Comparison of ENCODE assay signal across 10 cellular contexts in genomic region chr9:113632776-113633590, GRCh38.
DNase-seq lines count a peak whose midpoint lies in the region; ATAC-seq, FAIRE-seq and TF ChIP-seq lines count a peak whose summit lies in the region.
"Had no signal": no experiment of that assay in that cellular context is flagged by ENCODE, and none has a peak within 500 bp of the region (broad histone marks: within the 10 kb centered on the region; RNA-seq: fewer than 3 reads in every experiment).

No MANE protein-coding gene starts in this region.

- H3K36me3 Mint-ChIP-seq in activated naive CD8-positive, alpha-beta T cell treated with anti-CD3 and anti-CD28 coated beads for 36 hours: no peaks in the 10 kb centered on the region

- H2BK120ac ChIP-seq in mesenchymal stem cell (ENCODE audit: low read depth, low read length): no peak overlapping the region

- H3K18ac ChIP-seq in mesenchymal stem cell (ENCODE audit: low read depth in 1 of 2, low read length in 2 of 2): no peak overlapping the region

- H3K4me3 ChIP-seq in mesenchymal stem cell (ENCODE audit: insufficient read depth in 1 of 2, low read depth in 1 of 2, low read length in 2 of 2) (no peak overlapping the region), aorta (ENCODE audit: low read length in 2 of 2) (no peak overlapping the region), mucosa of descending colon (no peak overlapping the region)

- no peak overlapping the region for H3K4ac ChIP-seq in mesenchymal stem cell (ENCODE audit: low read depth in 1 of 2, low read length in 2 of 2)

- no peak overlapping the region for H2AFZ ChIP-seq in mesenchymal stem cell (ENCODE audit: low read depth, low read length)

- H3K9ac ChIP-seq in mesenchymal stem cell (ENCODE audit: low read length): peak overlapping the region; percentile 57

- TF ChIP-seq CTCF in mucosa of descending colon (IDR thresholded peaks at IDR 0.05): no peak

- no peak overlapping the region for H4K91ac ChIP-seq in mesenchymal stem cell (ENCODE audit: low read length)

- WGBS in mesenchymal stem cell: 69% methylated on average over 15 of the region's 15 CpGs
- WGBS in aorta, 2 donors: 92 to 93% methylated on average over 15 of the region's 15 CpGs

- no peak overlapping the region for H3K4me2 ChIP-seq in mesenchymal stem cell (ENCODE audit: low read length, poor library complexity, severe bottlenecking)

- H3K4me1 ChIP-seq in mesenchymal stem cell (ENCODE audit: control insufficient read depth, insufficient read depth, low read depth, low read length): peaks cover 23% of the 10 kb centered on the region
- H3K4me1 ChIP-seq in aorta (ENCODE audit: control insufficient read depth in 1 of 2, insufficient read depth in 2 of 2, low read length in 2 of 2): no peaks in the 10 kb centered on the region
- H3K4me1 ChIP-seq in mucosa of descending colon (ENCODE audit: low read depth): no peaks in the 10 kb centered on the region

- no peak overlapping the region for H3K4me3 Mint-ChIP-seq in activated naive CD8-positive, alpha-beta T cell treated with anti-CD3 and anti-CD28 coated beads for 36 hours

- H3K27me3 Mint-ChIP-seq in activated naive CD8-positive, alpha-beta T cell treated with anti-CD3 and anti-CD28 coated beads for 36 hours: peaks cover 5% of the 10 kb centered on the region

- peak overlapping the region; percentile 10 for H2AK5ac ChIP-seq in mesenchymal stem cell (ENCODE audit: low read length, severe bottlenecking)

- H3K36me3 ChIP-seq in mesenchymal stem cell (ENCODE audit: control insufficient read depth in 1 of 2, insufficient read depth in 2 of 2, low read depth in 1 of 2, low read length in 2 of 2) (no peaks in the 10 kb centered on the region), aorta (ENCODE audit: control insufficient read depth in 1 of 2, insufficient read depth in 2 of 2, low read length in 1 of 2) (no peaks in the 10 kb centered on the region), mucosa of descending colon (ENCODE audit: low read depth) (no peaks in the 10 kb centered on the region)

- peak; percentile 12 for DNase-seq in stimulated activated CD4-positive, alpha-beta T cell treated with anti-CD3 and anti-CD28 coated beads, Interleukin-4, amount 100 ng/mL, for 24 hours
- DNase-seq in stimulated activated CD4-positive, alpha-beta T cell treated with anti-CD3 and anti-CD28 coated beads, Interleukin-4, amount 100 ng/mL, for 1 hour: no peak
- peak; percentile 33 for DNase-seq in activated naive CD8-positive, alpha-beta T cell treated with anti-CD3 and anti-CD28 coated beads for 36 hours
- peak; percentile 77 for DNase-seq in mesenchymal stem cell
- DNase-seq in aorta: peak; percentile 32 to 58
- no peak for DNase-seq in urothelium cell line (ENCODE audit: low spot score)
- DNase-seq in mucosa of descending colon: no peak
- DNase-seq: NCI-H1436 treated with DMSO at 0.1 percent for 48 hours had no signal

- no peak overlapping the region for H4K8ac ChIP-seq in mesenchymal stem cell (ENCODE audit: low read length)

- H3K9me3 ChIP-seq in mesenchymal stem cell (ENCODE audit: control insufficient read depth, low read length): no peaks in the 10 kb centered on the region
- H3K9me3 ChIP-seq in aorta (ENCODE audit: control insufficient read depth, low read length): no peaks in the 10 kb centered on the region
- no peaks in the 10 kb centered on the region for H3K9me3 ChIP-seq in mucosa of descending colon

- H3K27ac Mint-ChIP-seq in activated naive CD8-positive, alpha-beta T cell treated with anti-CD3 and anti-CD28 coated beads for 36 hours: no peak overlapping the region

- H3K4me1 Mint-ChIP-seq in activated naive CD8-positive, alpha-beta T cell treated with anti-CD3 and anti-CD28 coated beads for 36 hours: no peaks in the 10 kb centered on the region

- no peaks in the 10 kb centered on the region for H3K9me3 Mint-ChIP-seq in activated naive CD8-positive, alpha-beta T cell treated with anti-CD3 and anti-CD28 coated beads for 36 hours

- no peak for ATAC-seq in aorta (ENCODE audit: low FRiP score)
- no peak for ATAC-seq in mucosa of descending colon
- no peak for ATAC-seq in HG02642 (IDR thresholded peaks at IDR 0.05; ENCODE audit: poor library complexity, unreplicated experiment)

- H3K27ac ChIP-seq in mesenchymal stem cell (ENCODE audit: low read length, poor library complexity, severe bottlenecking) (no peak overlapping the region), aorta (ENCODE audit: low read depth in 1 of 2, low read length in 2 of 2) (no peak overlapping the region)
- H3K27ac ChIP-seq: C4-2B had no signal

- no peaks in the 10 kb centered on the region for H3K79me1 ChIP-seq in mesenchymal stem cell (replicated peaks; ENCODE audit: low read length, poor library complexity, severe bottlenecking)

- no peak for FAIRE-seq in urothelium cell line (lab: Jason Lieb, UNC)

- no peak overlapping the region for H3K14ac ChIP-seq in mesenchymal stem cell (ENCODE audit: low read length in 2 of 2)

- no peak overlapping the region for H2BK5ac ChIP-seq in mesenchymal stem cell (ENCODE audit: low read depth, low read length, poor library complexity, severe bottlenecking)

- H2BK15ac ChIP-seq in mesenchymal stem cell (ENCODE audit: low read depth, poor library complexity, severe bottlenecking): no peak overlapping the region

- H3K27me3 ChIP-seq in mesenchymal stem cell (ENCODE audit: control insufficient read depth in 1 of 2, insufficient read depth in 1 of 2, low read length in 2 of 2) (no peaks in the 10 kb centered on the region), aorta (ENCODE audit: control insufficient read depth in 1 of 2, insufficient read depth in 2 of 2, low read length in 1 of 2) (no peaks in the 10 kb centered on the region)

- peak overlapping the region in 1 of 2 experiments; percentile 67 for H2BK12ac ChIP-seq in mesenchymal stem cell (ENCODE audit: low read length in 2 of 2)

- peak overlapping the region in 1 of 2 experiments; percentile 42 for H3K23ac ChIP-seq in mesenchymal stem cell (ENCODE audit: low read length in 2 of 2)

- intact Hi-C loops in aorta (cut with DNase I): no loop called here
- intact Hi-C loops in mucosa of descending colon (cut with DNase I, micrococcal nuclease): no loop called here

Comparison
In these comparisons a context has a peak if more than half of its experiments do, and no peak if none do; other contexts are left out.
1. DNase-seq: peak in stimulated activated CD4-positive, alpha-beta T cell treated with anti-CD3 and anti-CD28 coated beads, Interleukin-4, amount 100 ng/mL, for 24 hours (single experiment), activated naive CD8-positive, alpha-beta T cell treated with anti-CD3 and anti-CD28 coated beads for 36 hours (single experiment), mesenchymal stem cell (single experiment) and aorta (2 of 2); none in stimulated activated CD4-positive, alpha-beta T cell treated with anti-CD3 and anti-CD28 coated beads, Interleukin-4, amount 100 ng/mL, for 1 hour (single experiment), urothelium cell line (single experiment) and mucosa of descending colon (0 of 3).